Comparison of ENCODE assay signal across 19 cellular contexts in the genomic region with DNA sequence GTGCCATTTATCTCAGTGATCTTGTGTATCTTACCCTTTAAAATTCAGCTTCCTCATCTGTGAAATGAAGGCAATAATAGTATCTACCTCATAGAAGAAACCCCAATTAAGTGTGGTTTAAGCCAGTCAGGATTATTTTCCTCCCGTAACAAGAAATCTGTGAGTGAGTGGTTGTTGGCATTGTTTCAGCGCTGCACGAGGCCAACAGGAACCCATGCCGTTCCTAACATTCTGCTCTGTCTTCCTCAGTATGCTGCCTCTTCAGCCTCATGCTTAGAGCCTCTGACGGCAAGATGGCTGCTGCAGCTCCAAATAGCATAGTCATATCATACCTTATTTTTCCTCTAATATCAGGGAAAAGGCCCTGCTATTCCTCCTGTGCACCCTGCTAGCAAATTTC.
DNase-seq lines count a peak whose midpoint lies in the region; ATAC-seq and TF ChIP-seq lines count a peak whose summit lies in the region.
"Had no signal": no experiment of that assay in that cellular context is flagged by ENCODE, and none has a peak within 500 bp of the region (broad histone marks: within the 10 kb centered on the region; RNA-seq: fewer than 3 reads in every experiment).

No MANE protein-coding gene starts in this region.

- H3K4me3 ChIP-seq in heart right ventricle: no peak overlapping the region
- no peak overlapping the region for H3K4me3 ChIP-seq in CD8-positive, alpha-beta memory T cell (ENCODE audit: low read length)
- H3K4me3 ChIP-seq: BLaER1 treated with 17β-estradiol and CSF1 and Interleukin-3, amounts not matched to agents 10 nM and 100 nM; GM23248; HAP-1 had no signal

- in situ Hi-C loops in G401 (cut with HindIII; ENCODE audit: low sequenced_read_pairs): no loop called here

- no peaks in the 10 kb centered on the region for H3K4me1 Mint-ChIP-seq in CD8-positive, alpha-beta memory T cell
- H3K4me1 Mint-ChIP-seq: B cell had no signal

- WGBS in heart right ventricle, 2 donors: 37 to 39% methylated on average over 5 of the region's 5 CpGs

- peaks cover 0 to 2% (median 0%) of the 10 kb centered on the region in 3 donors for H3K36me3 Mint-ChIP-seq in CD8-positive, alpha-beta memory T cell
- H3K36me3 Mint-ChIP-seq: CD8-positive, alpha-beta T cell had no signal

- H3K27me3 Mint-ChIP-seq in CD8-positive, alpha-beta memory T cell: peaks cover 0 to 1% of the 10 kb centered on the region in 2 donors

- TF ChIP-seq CTCF in heart right ventricle (IDR thresholded peaks at IDR 0.05): no peak

- no peak for ATAC-seq in heart right ventricle
- no peak for ATAC-seq in left ventricle myocardium superior
- ATAC-seq: CD8-positive, alpha-beta T cell had no signal

- H3K27ac ChIP-seq in heart right ventricle: peak overlapping the region in 6 of 10 donors; percentile 41 to 80 (median 72)
- H3K27ac ChIP-seq in epithelial cell of prostate: peak overlapping the region; percentile 33
- H3K27ac ChIP-seq in CD8-positive, alpha-beta memory T cell (ENCODE audit: low read depth, low read length): no peak overlapping the region
- H3K27ac ChIP-seq: BLaER1 treated with 17β-estradiol and CSF1 and Interleukin-3, amounts not matched to agents 10 nM and 100 nM; GM23248; HL-60 had no signal

- POLR2A ChIA-PET in CD8-positive, alpha-beta memory T cell (lab: Charles Lee): no interaction called here

- no peak overlapping the region for H3K27ac Mint-ChIP-seq in CD8-positive, alpha-beta memory T cell
- H3K27ac Mint-ChIP-seq: B cell; CD8-positive, alpha-beta T cell had no signal

- H3K4me1 ChIP-seq in heart right ventricle: peaks cover 4 to 65% (median 53%) of the 10 kb centered on the region in 9 donors
- H3K4me1 ChIP-seq in CD8-positive, alpha-beta memory T cell (ENCODE audit: insufficient read depth, low read length): no peaks in the 10 kb centered on the region
- H3K4me1 ChIP-seq: BLaER1 treated with 17β-estradiol and CSF1 and Interleukin-3, amounts not matched to agents 10 nM and 100 nM had no signal

- intact Hi-C loops in heart right ventricle (cut with DNase I) (loop anchor here in 2 of 10 donors (5.0 kb wide), 2 partner anchors 58 to 353 kb away; a partner anchor contains a TSS), left ventricle myocardium superior (cut with micrococcal nuclease) (loop anchor here (10.0 kb wide), 1 partner anchor 50 kb away; no protein-coding TSS in a partner anchor)

- peaks cover 0 to 7% (median 0%) of the 10 kb centered on the region in 9 donors for H3K36me3 ChIP-seq in heart right ventricle
- H3K36me3 ChIP-seq in CD8-positive, alpha-beta memory T cell (ENCODE audit: insufficient read depth, low read length): no peaks in the 10 kb centered on the region
- H3K36me3 ChIP-seq: BLaER1 treated with 17β-estradiol and CSF1 and Interleukin-3, amounts not matched to agents 10 nM and 100 nM had no signal

- H3K27me3 ChIP-seq in heart right ventricle: no peaks in the 10 kb centered on the region
- H3K27me3 ChIP-seq in CD8-positive, alpha-beta memory T cell (ENCODE audit: insufficient read depth, low read length, poor library complexity, severe bottlenecking): no peaks in the 10 kb centered on the region
- H3K27me3 ChIP-seq: BLaER1 treated with 17β-estradiol and CSF1 and Interleukin-3, amounts not matched to agents 10 nM and 100 nM had no signal

- no peaks in the 10 kb centered on the region for H3K9me3 Mint-ChIP-seq in CD8-positive, alpha-beta memory T cell
- H3K9me3 Mint-ChIP-seq: CD8-positive, alpha-beta T cell had no signal

- no peak overlapping the region for H3K4me3 Mint-ChIP-seq in CD8-positive, alpha-beta memory T cell
- H3K4me3 Mint-ChIP-seq: B cell; CD8-positive, alpha-beta T cell had no signal

- H3K9me3 ChIP-seq in heart right ventricle: no peaks in the 10 kb centered on the region
- no peaks in the 10 kb centered on the region for H3K9me3 ChIP-seq in CD8-positive, alpha-beta memory T cell (ENCODE audit: low read length)
- H3K9me3 ChIP-seq: BLaER1 treated with 17β-estradiol and CSF1 and Interleukin-3, amounts not matched to agents 10 nM and 100 nM; HAP-1 had no signal

- DNase-seq in heart right ventricle (no peak), left ventricle myocardium superior (no peak), G401 (ENCODE audit: low spot score) (peak; percentile 69), cerebellar cortex (ENCODE audit: low spot score) (peak; percentile 63), epithelial cell of prostate (ENCODE audit: low read depth, low spot score) (no peak), putamen (ENCODE audit: low spot score) (no peak), NCI-H2029 treated with DMSO at 0.1 percent for 48 hours (lab: John Stamatoyannopoulos, UW) (no peak)
- DNase-seq in CD8-positive, alpha-beta memory T cell: no peak
- DNase-seq: 8988T; CD8-positive, alpha-beta T cell; COR-L47; DMS 273 treated with DMSO at 0.1 percent for 48 hours; DND-41; EL; GM23248 had no signal

- CTCF ChIA-PET in CD8-positive, alpha-beta memory T cell (lab: Charles Lee): no interaction called here

Comparison
In these comparisons a context has a peak if more than half of its experiments do, and no peak if none do; other contexts are left out.
1. DNase-seq: peak in G401 (single experiment) and cerebellar cortex (single experiment); none in heart right ventricle (0 of 2), left ventricle myocardium superior (single experiment), epithelial cell of prostate (single experiment), putamen (single experiment), NCI-H2029 treated with DMSO at 0.1 percent for 48 hours (single experiment) and CD8-positive, alpha-beta memory T cell (0 of 5).